Comparison of ENCODE assay signal across 9 cellular contexts in the genomic region with DNA sequence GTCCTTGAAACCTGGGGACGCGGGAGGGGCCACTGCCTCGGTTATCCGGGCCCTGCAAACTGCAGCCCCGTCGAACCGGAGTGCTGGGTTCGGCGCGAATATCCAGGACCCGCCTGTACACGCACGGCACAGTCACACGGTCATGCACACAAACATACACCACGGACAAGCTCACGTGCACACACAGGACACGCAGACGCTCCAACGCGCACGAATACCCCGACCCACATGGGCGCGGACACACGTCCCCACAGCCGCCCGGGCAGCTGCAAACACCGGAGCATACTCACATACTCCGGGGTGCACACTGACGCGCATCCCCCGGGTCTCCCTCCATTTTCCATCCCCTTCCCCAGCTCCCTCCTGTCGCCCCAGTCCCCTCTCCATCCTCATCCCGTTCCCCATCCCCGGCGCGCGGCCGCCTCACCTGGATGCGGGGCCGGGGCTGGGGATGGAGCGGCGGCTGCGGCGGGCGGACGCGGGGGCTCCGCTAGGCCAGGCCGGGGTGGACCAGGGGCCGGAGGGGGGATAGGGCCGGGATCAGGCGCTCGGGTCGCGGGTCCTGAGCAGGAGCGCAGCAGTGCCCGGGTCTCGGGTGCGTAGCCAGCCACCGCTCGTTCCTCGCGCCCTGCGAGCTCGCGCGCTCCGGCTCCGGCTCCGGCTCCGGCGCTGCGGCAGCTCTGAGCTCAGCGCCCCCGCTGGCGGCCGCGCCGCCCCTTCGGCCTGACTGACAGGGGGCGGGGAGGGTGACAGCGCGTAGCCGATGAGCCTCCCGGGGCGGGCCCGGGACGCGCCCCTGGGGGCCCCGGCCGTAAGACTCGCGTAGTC. TPM values are rescaled to one million over a fixed set of nuclear protein-coding genes. Genes with fewer than 3 reads are reported as not detected.
DNase-seq lines count a peak whose midpoint lies in the region; ATAC-seq and TF ChIP-seq lines count a peak whose summit lies in the region.
"Had no signal": no experiment of that assay in that cellular context is flagged by ENCODE, and none has a peak within 500 bp of the region (broad histone marks: within the 10 kb centered on the region; RNA-seq: fewer than 3 reads in every experiment).

A gene with protein sequence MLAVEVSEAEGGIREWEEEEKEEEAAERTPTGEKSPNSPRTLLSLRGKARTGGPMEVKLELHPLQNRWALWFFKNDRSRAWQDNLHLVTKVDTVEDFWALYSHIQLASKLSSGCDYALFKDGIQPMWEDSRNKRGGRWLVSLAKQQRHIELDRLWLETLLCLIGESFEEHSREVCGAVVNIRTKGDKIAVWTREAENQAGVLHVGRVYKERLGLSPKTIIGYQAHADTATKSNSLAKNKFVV (plus strand): TSS at position 823 of the 828 bp plus-strand sequence. CDS start 12,113 bp downstream, outside the sequence.
A gene (minus strand): TSS at position 682 of the 828 bp plus-strand sequence. CDS start 880 bp downstream, outside the sequence.

- in situ Hi-C loops in GM13976 (cut with MboI; ENCODE audit: low sequenced_read_pairs, unreplicated experiment) = no loop called here

- TF ChIP-seq CTCF in GM13976 (IDR thresholded peaks at IDR 0.05; ENCODE audit: borderline replicate concordance, control extremely low read depth, extremely low read depth, insufficient read depth, missing control alignments) = no peak
- TF ChIP-seq CTCF in mesothelial cell of epicardium (IDR thresholded peaks at IDR 0.05; ENCODE audit: unreplicated experiment) = no peak

- no peak within 1 kb of the TSS for H3K27ac Mint-ChIP-seq in T-helper 2 cell treated with Interferon-gamma antibody and Interleukin-4, amounts not matched to agents 5 μg/mL and 100 μg/mL, for 36 hours
- H3K27ac Mint-ChIP-seq in mesothelial cell of epicardium = no peak within 1 kb of the TSS

- no peaks in the 10 kb centered on the region for H3K9me3 ChIP-seq in ectodermal cell (ENCODE audit: control insufficient read depth, low read length)

- peaks cover 28% of the 10 kb centered on the region for H3K4me1 ChIP-seq in ectodermal cell (ENCODE audit: control insufficient read depth, insufficient read depth, low read length)

- peaks cover 79% of the 10 kb centered on the region for H3K27me3 Mint-ChIP-seq in T-helper 2 cell treated with Interferon-gamma antibody and Interleukin-4, amounts not matched to agents 5 μg/mL and 100 μg/mL, for 36 hours (ENCODE audit: low read depth)
- peaks cover 93% of the 10 kb centered on the region for H3K27me3 Mint-ChIP-seq in mesothelial cell of epicardium (ENCODE audit: low read depth)

- 0% methylated on average over 94 of the region's 94 CpGs for WGBS in ectodermal cell, 2 experiments

- intact Hi-C loops in posterior vena cava (cut with DNase I) = loop anchor here in 1 of 2 donors (5.0 kb wide), 1 partner anchor 78 kb away; no protein-coding TSS in a partner anchor

- H3K4me1 Mint-ChIP-seq in T-helper 2 cell treated with Interferon-gamma antibody and Interleukin-4, amounts not matched to agents 5 μg/mL and 100 μg/mL, for 36 hours (ENCODE audit: low read depth) = peaks cover 9% of the 10 kb centered on the region
- H3K4me1 Mint-ChIP-seq in mesothelial cell of epicardium = peaks cover 4% of the 10 kb centered on the region

- no peaks in the 10 kb centered on the region for H3K36me3 ChIP-seq in ectodermal cell (ENCODE audit: control insufficient read depth, insufficient read depth, low read length)

- peak within 1 kb of the TSS; percentile 60 for H3K4me3 Mint-ChIP-seq in T-helper 2 cell treated with Interferon-gamma antibody and Interleukin-4, amounts not matched to agents 5 μg/mL and 100 μg/mL, for 36 hours
- H3K4me3 Mint-ChIP-seq in mesothelial cell of epicardium = peak within 1 kb of the TSS; percentile 32

- no peaks in the 10 kb centered on the region for H3K36me3 Mint-ChIP-seq in T-helper 2 cell treated with Interferon-gamma antibody and Interleukin-4, amounts not matched to agents 5 μg/mL and 100 μg/mL, for 36 hours (ENCODE audit: low read depth)
- no peaks in the 10 kb centered on the region for H3K36me3 Mint-ChIP-seq in mesothelial cell of epicardium

- ATAC-seq in HG03135 (IDR thresholded peaks at IDR 0.05; ENCODE audit: unreplicated experiment) = peak; percentile 53

- no peaks in the 10 kb centered on the region for H3K9me3 Mint-ChIP-seq in T-helper 2 cell treated with Interferon-gamma antibody and Interleukin-4, amounts not matched to agents 5 μg/mL and 100 μg/mL, for 36 hours
- no peaks in the 10 kb centered on the region for H3K9me3 Mint-ChIP-seq in mesothelial cell of epicardium

- DNase-seq in GM13976 (ENCODE audit: low spot score) (peak; percentile 86), mesothelial cell of epicardium (ENCODE audit: low spot score in 2 of 2, unreplicated experiment in 2 of 2) (peak in 1 of 2 experiments; percentile 64), substantia nigra (lab: John Stamatoyannopoulos, UW) (peak in 7 of 49 donors; percentile 7 to 76 (median 30)), posterior vena cava (ENCODE audit: low spot score) (no peak), T-helper 9 cell (no peak)
- peak; percentile 56 for DNase-seq in T-helper 2 cell treated with Interferon-gamma antibody and Interleukin-4, amounts not matched to agents 5 μg/mL and 100 μg/mL, for 36 hours (ENCODE audit: low spot score)

- peak within 1 kb of the TSS; percentile 44 for H3K4me3 ChIP-seq in ectodermal cell (ENCODE audit: insufficient read depth, low read depth, low read length)

- H3K27ac ChIP-seq in ectodermal cell (ENCODE audit: insufficient read depth, low read depth, low read length, poor library complexity, severe bottlenecking) (no peak within 1 kb of the TSS), substantia nigra (ENCODE audit: low read depth, low read length, poor library complexity, severe bottlenecking) (peak within 1 kb of the TSS; percentile 6)

- H3K27me3 ChIP-seq in ectodermal cell (ENCODE audit: control insufficient read depth, insufficient read depth, low read length, poor library complexity, severe bottlenecking) = peaks cover 70% of the 10 kb centered on the region

RNA-seq across cellular contexts. Expression of the first gene that starts in this region (rescaled TPM):
- polyA plus RNA-seq in ectodermal cell (2013, experiment 1 of 4) = not detected
- 0.18 TPM for polyA plus RNA-seq in ectodermal cell (2013, experiment 2 of 4)
- polyA plus RNA-seq in ectodermal cell (2013, experiment 3 of 4) = not detected
- polyA plus RNA-seq in ectodermal cell (2013, experiment 4 of 4) = not detected
- total RNA-seq in mesothelial cell of epicardium = not detected in 3 replicates
- total RNA-seq in posterior vena cava = not detected
- total RNA-seq: activated CD8-positive, alpha-beta memory T cell treated with anti-CD3 and anti-CD28 coated beads for 36 hours had no signal

RNA-seq across cellular contexts. Expression of the second gene that starts in this region (rescaled TPM):
- polyA plus RNA-seq in ectodermal cell (2013, experiment 1 of 4) = 0.56 TPM
- 1.0 TPM for polyA plus RNA-seq in ectodermal cell (2013, experiment 2 of 4)
- 0.59 TPM for polyA plus RNA-seq in ectodermal cell (2013, experiment 3 of 4)
- polyA plus RNA-seq in ectodermal cell (2013, experiment 4 of 4) = 0.36 TPM
- not detected in 3 replicates for total RNA-seq in mesothelial cell of epicardium
- total RNA-seq in posterior vena cava = not detected
- total RNA-seq: activated CD8-positive, alpha-beta memory T cell treated with anti-CD3 and anti-CD28 coated beads for 36 hours had no signal

Comparison
In these comparisons a context has a peak if more than half of its experiments do, and no peak if none do; other contexts are left out.
1. DNase-seq: peak in GM13976 (single experiment) and T-helper 2 cell treated with Interferon-gamma antibody and Interleukin-4, amounts not matched to agents 5 μg/mL and 100 μg/mL, for 36 hours (single experiment); none in posterior vena cava (single experiment) and T-helper 9 cell (single experiment).